In the genomic region with DNA sequence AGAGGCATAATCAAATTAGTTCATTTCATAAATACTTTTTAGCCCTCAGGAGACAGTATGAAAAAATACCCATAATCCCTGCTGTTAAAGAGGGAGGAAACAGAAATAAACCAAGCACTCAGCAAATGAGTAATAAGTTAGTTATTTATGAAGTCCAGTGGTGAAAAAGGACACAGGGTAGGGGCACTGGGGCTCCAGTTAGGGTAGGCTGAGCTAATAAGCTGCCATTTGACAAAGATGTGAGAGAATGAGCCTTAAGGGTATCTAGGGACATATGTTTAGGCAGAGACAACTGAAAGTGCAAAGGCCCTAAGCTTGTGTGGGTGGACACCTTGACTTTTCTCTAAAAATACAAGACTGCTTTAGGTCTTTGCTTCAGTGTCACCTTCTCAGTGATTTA, we compare ENCODE assay signal across 25 cellular contexts.
DNase-seq lines count a peak whose midpoint lies in the region; ATAC-seq, FAIRE-seq and TF ChIP-seq lines count a peak whose summit lies in the region.
"Had no signal": no experiment of that assay in that cellular context is flagged by ENCODE, and none has a peak within 500 bp of the region (broad histone marks: within the 10 kb centered on the region; RNA-seq: fewer than 3 reads in every experiment).

No MANE protein-coding gene starts in this region.

- H3K4me3 Mint-ChIP-seq in astrocyte (ENCODE audit: unreplicated experiment) = no peak overlapping the region
- H3K4me3 Mint-ChIP-seq: activated B cell treated with CpG ODN at 0.5 μM for 24 hours; activated T-helper 1 cell treated with anti-CD3 and anti-CD28 coated beads, Interleukin-12 subunit alpha, Interleukin-12 subunit beta, Interleukin-2, Interleukin-4 antibody, amounts not matched to agents 30 ng/mL and 10 ng/mL and 1 ng/mL, durations not matched to agents 14 hours and 24 hours and 36 hours; central memory CD8-positive, alpha-beta T cell; GM23338; naive thymus-derived CD4-positive, alpha-beta T cell had no signal

- no peak for TF ChIP-seq POLR2A in lower leg skin (IDR thresholded peaks at IDR 0.05)

- H3K36me3 Mint-ChIP-seq in astrocyte (ENCODE audit: low read depth, unreplicated experiment) = peaks cover 3% of the 10 kb centered on the region

- H3K27ac ChIP-seq in astrocyte (ENCODE audit: low read depth, low read length) = no peak overlapping the region
- H3K27ac ChIP-seq: heart right ventricle, pancreas, thoracic aorta had no signal

- no peaks in the 10 kb centered on the region for H3K27me3 ChIP-seq in astrocyte (ENCODE audit: insufficient read depth, low read length)
- H3K27me3 ChIP-seq: BE2C, heart right ventricle, pancreas had no signal

- peaks cover 5% of the 10 kb centered on the region for H3K4me1 Mint-ChIP-seq in astrocyte (ENCODE audit: low read depth, unreplicated experiment)
- H3K4me1 Mint-ChIP-seq: activated B cell treated with CpG ODN at 0.5 μM for 24 hours; central memory CD8-positive, alpha-beta T cell; GM23338; naive thymus-derived CD4-positive, alpha-beta T cell had no signal

- TF ChIP-seq CTCF in astrocyte (IDR thresholded peaks at IDR 0.05; ENCODE audit: insufficient read depth, low read depth, low read length) (no peak), GM10266 (IDR thresholded peaks at IDR 0.05; ENCODE audit: control insufficient read depth, insufficient read depth, low read depth, missing control alignments) (no peak), lower leg skin (IDR thresholded peaks at IDR 0.05) (no peak)

- H3K4me3 ChIP-seq in astrocyte (ENCODE audit: insufficient read depth, low read depth, low read length) (no peak overlapping the region), lower leg skin (ENCODE audit: low read depth, poor library complexity, severe bottlenecking) (no peak overlapping the region)
- H3K4me3 ChIP-seq: GM23338, heart right ventricle, lung, pancreas, thoracic aorta had no signal

- ATAC-seq in GM21447 (IDR thresholded peaks at IDR 0.05; ENCODE audit: unreplicated experiment) (peak; percentile 52), HG03354 (IDR thresholded peaks at IDR 0.05; ENCODE audit: poor library complexity, severe bottlenecking, unreplicated experiment) (peak; percentile 41)
- ATAC-seq: GM23338; heart right ventricle; naive thymus-derived CD4-positive, alpha-beta T cell; pancreas had no signal

- H3K79me2 ChIP-seq in astrocyte (ENCODE audit: insufficient read depth, low read length) = no peaks in the 10 kb centered on the region

- H3K4me2 ChIP-seq in astrocyte (ENCODE audit: low read length) = no peak overlapping the region
- H3K4me2 ChIP-seq: GM23338 had no signal

- no peaks in the 10 kb centered on the region for H3K27me3 Mint-ChIP-seq in astrocyte (ENCODE audit: low read depth, unreplicated experiment)
- H3K27me3 Mint-ChIP-seq: activated B cell treated with CpG ODN at 0.5 μM for 24 hours; central memory CD8-positive, alpha-beta T cell; naive thymus-derived CD4-positive, alpha-beta T cell had no signal

- no peaks in the 10 kb centered on the region for H4K20me1 ChIP-seq in astrocyte (ENCODE audit: insufficient read depth, low read length)

- H3K9ac ChIP-seq in astrocyte (ENCODE audit: low read length) = no peak overlapping the region

- no peaks in the 10 kb centered on the region for H3K9me3 Mint-ChIP-seq in astrocyte (ENCODE audit: unreplicated experiment)
- H3K9me3 Mint-ChIP-seq: activated B cell treated with CpG ODN at 0.5 μM for 24 hours; activated T-helper 1 cell treated with anti-CD3 and anti-CD28 coated beads, Interleukin-12 subunit alpha, Interleukin-12 subunit beta, Interleukin-2, Interleukin-4 antibody, amounts not matched to agents 30 ng/mL and 10 ng/mL and 1 ng/mL, durations not matched to agents 14 hours and 24 hours and 36 hours; central memory CD8-positive, alpha-beta T cell; GM23338 had no signal

- FAIRE-seq in astrocyte (lab: Jason Lieb, UNC) = no peak
- FAIRE-seq: GM19239, pancreas had no signal

- no peaks in the 10 kb centered on the region for H3K4me1 ChIP-seq in astrocyte (ENCODE audit: insufficient read depth, low read length)
- H3K4me1 ChIP-seq: heart right ventricle, pancreas had no signal

- no peak for DNase-seq in astrocyte (ENCODE audit: low read depth)
- DNase-seq in GM10266 (ENCODE audit: extremely low spot score) = no peak
- DNase-seq in lower leg skin (ENCODE audit: low spot score in 2 of 2) = no peak
- no peak for DNase-seq in pons (ENCODE audit: low spot score)
- no peak for DNase-seq in DMS 273 treated with DMSO at 0.1 percent for 48 hours (lab: John Stamatoyannopoulos, UW)
- DNase-seq: activated B cell treated with CpG ODN at 0.5 μM for 24 hours; activated CD8-positive, alpha-beta memory T cell treated with anti-CD3 and anti-CD28 coated beads for 24 hours; BE2C; effector CD8-positive, alpha-beta T cell; GF-D8; heart right ventricle; naive thymus-derived CD4-positive, alpha-beta T cell; NCI-H187; NCI-H446 treated with DMSO at 0.1 percent for 48 hours; pancreas; SIG-M5; T-helper 2 cell had no signal

- H3K9me3 ChIP-seq in astrocyte (ENCODE audit: insufficient read depth, low read depth, low read length) = no peaks in the 10 kb centered on the region
- H3K9me3 ChIP-seq: BE2C, heart right ventricle, pancreas, thoracic aorta had no signal

- intact Hi-C loops in lower leg skin (cut with DNase I; ENCODE audit: low total_unique reads) = no loop called here

- H3K36me3 ChIP-seq in astrocyte (ENCODE audit: insufficient read depth, low read length) = no peaks in the 10 kb centered on the region
- H3K36me3 ChIP-seq: BE2C, pancreas had no signal

- no peak overlapping the region for H2AFZ ChIP-seq in astrocyte (ENCODE audit: low read depth, low read length)
- H2AFZ ChIP-seq: GM23338 had no signal

- peak overlapping the region; percentile 42 for H3K27ac Mint-ChIP-seq in astrocyte (ENCODE audit: unreplicated experiment)
- H3K27ac Mint-ChIP-seq: activated B cell treated with CpG ODN at 0.5 μM for 24 hours; activated T-helper 1 cell treated with anti-CD3 and anti-CD28 coated beads, Interleukin-12 subunit alpha, Interleukin-12 subunit beta, Interleukin-2, Interleukin-4 antibody, amounts not matched to agents 30 ng/mL and 10 ng/mL and 1 ng/mL, durations not matched to agents 14 hours and 24 hours and 36 hours; GM23338; naive thymus-derived CD4-positive, alpha-beta T cell had no signal
